ENCODE assay signal across 2 cellular contexts in genomic region chr1:161238039-161238473, GRCh38.
TF ChIP-seq lines count a peak whose summit lies in the region.

NR1I3 (minus strand) TSS chr1:161238203; CDS start chr1:161236565, 1,638 bp downstream.

TF ChIP-seq in H1, 55 proteins besides CTCF, POLR2A, EP300 and RAD21:
- TF ChIP-seq HDAC6 (IDR thresholded peaks at IDR 0.05; ENCODE audit: low read depth, low read length) (no peak), SP2 (IDR thresholded peaks at IDR 0.05; ENCODE audit: low read length) (no peak), TAF1 (IDR thresholded peaks at IDR 0.05; ENCODE audit: low read depth, low read length) (no peak), GTF2F1 (IDR thresholded peaks at IDR 0.05; ENCODE audit: borderline replicate concordance, low read depth, low read length) (no peak), RBBP5 (IDR thresholded peaks at IDR 0.05; ENCODE audit: borderline replicate concordance, low read depth, low read length) (no peak), MAFK (IDR thresholded peaks at IDR 0.05; ENCODE audit: low read depth, low read length) (no peak), FOSL1 (IDR thresholded peaks at IDR 0.05; ENCODE audit: insufficient read depth, low read depth, low read length) (no peak), ZNF274 (IDR thresholded peaks at IDR 0.05; ENCODE audit: borderline replicate concordance, extremely low read depth, low read length) (no peak), SRF (IDR thresholded peaks at IDR 0.05; ENCODE audit: low read depth, low read length) (no peak), KDM1A (IDR thresholded peaks at IDR 0.05; ENCODE audit: borderline replicate concordance, low read length) (no peak), YY1 (IDR thresholded peaks at IDR 0.05; ENCODE audit: low read depth, low read length) (no peak), ATF2 (IDR thresholded peaks at IDR 0.05; ENCODE audit: low read length) (no peak), SIX5 (IDR thresholded peaks at IDR 0.05; ENCODE audit: low read depth, low read length) (no peak), TEAD4 (IDR thresholded peaks at IDR 0.05; ENCODE audit: low read depth, low read length) (no peak), POU5F1 (IDR thresholded peaks at IDR 0.05; ENCODE audit: low read depth, low read length) (no peak), CHD1 (IDR thresholded peaks at IDR 0.05; ENCODE audit: low read depth, low read length) (no peak), NANOG (IDR thresholded peaks at IDR 0.05; ENCODE audit: insufficient read depth, low read depth, low read length, poor library complexity, severe bottlenecking) (no peak)

TF ChIP-seq in HepG2, 621 proteins besides CTCF, POLR2A, EP300 and RAD21 (continues in another document):
- no peak for TF ChIP-seq TMF1 (CRISPR knock-in tag; IDR thresholded peaks at IDR 0.05; ENCODE audit: low read depth)
- no peak for TF ChIP-seq EZH2 (conservative IDR thresholded peaks at IDR 0.05; ENCODE audit: low read depth, low read length)
- no peak for TF ChIP-seq ZFP62 (CRISPR knock-in tag; IDR thresholded peaks at IDR 0.05)
- TF ChIP-seq SSRP1 (CRISPR knock-in tag; IDR thresholded peaks at IDR 0.05), result no peak
- no peak for TF ChIP-seq SNAPC4 (CRISPR knock-in tag; IDR thresholded peaks at IDR 0.05)
- no peak for TF ChIP-seq JARID2 (CRISPR knock-in tag; IDR thresholded peaks at IDR 0.05; ENCODE audit: insufficient replicate concordance)
- no peak for TF ChIP-seq ZFP91 (CRISPR knock-in tag; IDR thresholded peaks at IDR 0.05; ENCODE audit: borderline replicate concordance)
- no peak for TF ChIP-seq BATF2 (CRISPR knock-in tag; IDR thresholded peaks at IDR 0.05)
- no peak for TF ChIP-seq ZNF383 (CRISPR knock-in tag; IDR thresholded peaks at IDR 0.05; ENCODE audit: borderline replicate concordance)
- no peak for TF ChIP-seq ZKSCAN5 (CRISPR knock-in tag; IDR thresholded peaks at IDR 0.05)
- peak; percentile 87 for TF ChIP-seq ZNF746 (CRISPR knock-in tag; IDR thresholded peaks at IDR 0.05)
- TF ChIP-seq RXRB (CRISPR knock-in tag; IDR thresholded peaks at IDR 0.05; ENCODE audit: borderline replicate concordance), result peak; percentile 80
- no peak for TF ChIP-seq GPN1 (CRISPR knock-in tag; IDR thresholded peaks at IDR 0.05; ENCODE audit: borderline replicate concordance)
- TF ChIP-seq ZNF788 (CRISPR knock-in tag; IDR thresholded peaks at IDR 0.05; ENCODE audit: borderline replicate concordance), result peak; percentile 56; the same call in 1 of the 2 replicates
- TF ChIP-seq RFXANK (CRISPR knock-in tag; IDR thresholded peaks at IDR 0.05), result no peak
- no peak for TF ChIP-seq MAFF (IDR thresholded peaks at IDR 0.05; ENCODE audit: low read depth, low read length)
- TF ChIP-seq PHF5A (CRISPR knock-in tag; IDR thresholded peaks at IDR 0.05; ENCODE audit: low read depth, unreplicated experiment), result peak; percentile 40
- TF ChIP-seq NFKBIZ (CRISPR knock-in tag; IDR thresholded peaks at IDR 0.05), result no peak
- peak; percentile 59; the same call in 1 of the 2 replicates for TF ChIP-seq KDM6A (CRISPR knock-in tag; IDR thresholded peaks at IDR 0.05; ENCODE audit: low read depth)
- no peak for TF ChIP-seq ZNF644 (CRISPR knock-in tag; IDR thresholded peaks at IDR 0.05; ENCODE audit: low read depth)
- no peak for TF ChIP-seq CEBPG (CRISPR knock-in tag; IDR thresholded peaks at IDR 0.05)
- no peak for TF ChIP-seq PHF8 (CRISPR knock-in tag; IDR thresholded peaks at IDR 0.05)
- peak; percentile 83; the same call in 1 of the 2 replicates for TF ChIP-seq AHDC1 (CRISPR knock-in tag; IDR thresholded peaks at IDR 0.05; ENCODE audit: borderline replicate concordance)
- no peak for TF ChIP-seq RFX3 (CRISPR knock-in tag; IDR thresholded peaks at IDR 0.05)
- TF ChIP-seq ZNF451 (CRISPR knock-in tag; IDR thresholded peaks at IDR 0.05), result no peak
- no peak for TF ChIP-seq IRF9 (CRISPR knock-in tag; IDR thresholded peaks at IDR 0.05; ENCODE audit: borderline replicate concordance)
- no peak for TF ChIP-seq DBP (CRISPR knock-in tag; IDR thresholded peaks at IDR 0.05; ENCODE audit: not compliant biosample characterization)
- no peak for TF ChIP-seq KDM4B (CRISPR knock-in tag; IDR thresholded peaks at IDR 0.05)
- TF ChIP-seq ZNF256 (CRISPR knock-in tag; conservative IDR thresholded peaks at IDR 0.05), result no peak
- TF ChIP-seq ZNF609 (CRISPR knock-in tag; IDR thresholded peaks at IDR 0.05; ENCODE audit: borderline replicate concordance), result peak; percentile 75; the same call in 1 of the 2 replicates
- TF ChIP-seq SUZ12 (IDR thresholded peaks at IDR 0.05; ENCODE audit: low read depth, low read length), result no peak
